Comparison of ENCODE assay signal across 1 cellular context in the genomic region with DNA sequence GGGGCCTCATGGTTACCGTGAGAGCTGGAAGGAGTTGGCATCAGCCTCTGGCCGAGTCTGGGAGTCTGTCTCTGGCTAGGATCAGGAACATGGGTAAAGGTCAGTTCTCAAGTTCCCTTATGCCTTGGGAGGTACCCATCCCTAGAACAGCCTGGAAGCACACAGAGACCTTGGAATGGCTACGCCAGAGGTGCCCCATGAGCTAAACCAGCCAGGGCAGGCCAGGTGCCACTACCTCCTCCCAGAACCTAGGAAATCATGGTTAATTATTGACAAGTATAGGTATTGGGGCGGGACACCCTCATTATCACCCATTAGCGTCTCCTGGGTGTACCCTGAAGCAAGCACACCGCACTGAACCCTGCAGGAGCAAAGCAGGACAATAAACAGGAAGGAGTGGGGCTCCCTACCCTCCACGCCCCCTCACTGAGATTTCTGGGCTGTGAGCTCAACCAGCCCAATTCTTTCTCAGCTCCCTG.
TF ChIP-seq lines count a peak whose summit lies in the region.

No MANE protein-coding gene starts in this region.

TF ChIP-seq in K562, 482 proteins besides CTCF, POLR2A, EP300 and RAD21:
- TF ChIP-seq ETV1 (tag; conservative IDR thresholded peaks at IDR 0.05; ENCODE audit: low read depth), result 0 out of 2 replicates have a peak, but pooled peaks have one; percentile 16
- TF ChIP-seq ARID2 (IDR thresholded peaks at IDR 0.05), result no peak
TF ChIP-seq in K562: peak in this region for 1.
